Comparison of ENCODE assay signal across 37 cellular contexts in genomic region chr5:74188341-74188740, GRCh38.
"Had no signal": no experiment of that assay in that cellular context is flagged by ENCODE, and none has a peak within 500 bp of the region (broad histone marks: within the 10 kb centered on the region; RNA-seq: fewer than 3 reads in every experiment).

No MANE protein-coding gene starts in this region.

- H3K4me3 Mint-ChIP-seq: activated B cell treated with CpG ODN at 0.5 μM for 24 hours; activated CD4-positive, alpha-beta memory T cell treated with anti-CD3 and anti-CD28 coated beads for 36 hours; activated CD4-positive, alpha-beta T cell treated with anti-CD3 and anti-CD28 coated beads, Interleukin-2, amount 10 ng/mL, durations not matched to agents 24 days and 14 days; activated CD8-positive, alpha-beta T cell treated with anti-CD3 and anti-CD28 coated beads for 36 hours; activated naive CD4-positive, alpha-beta T cell treated with anti-CD3 and anti-CD28 coated beads for 36 hours; activated naive CD8-positive, alpha-beta T cell treated with anti-CD3 and anti-CD28 coated beads for 36 hours; activated T-cell treated with anti-CD3 and anti-CD28 coated beads, Interleukin-2, amount 50 U/mL, for 4 hours; activated T-cell treated with anti-CD3 and anti-CD28 coated beads, Interleukin-2, amount 50 U/mL, for 72 hours; activated T-helper 1 cell treated with anti-CD3 and anti-CD28 coated beads, Interleukin-12 subunit alpha, Interleukin-12 subunit beta, Interleukin-2, Interleukin-4 antibody, amounts not matched to agents 30 ng/mL and 10 ng/mL and 1 ng/mL, durations not matched to agents 14 hours and 24 hours and 36 hours; activated T-helper 17 cell treated with anti-CD3 and anti-CD28 coated beads, Interleukin-2, amount 50 U/mL, for 72 hours; brain; central memory CD8-positive, alpha-beta T cell; T-helper 1 cell treated with Interleukin-12 subunit alpha and Interleukin-12 subunit beta and Interleukin-4 antibody, amounts not matched to agents 30 μg/mL and 1 μg/mL, for 36 hours; T-helper 2 cell treated with Interferon-gamma antibody and Interleukin-4, amounts not matched to agents 5 μg/mL and 100 μg/mL, for 36 hours had no signal

- H3K27me3 ChIP-seq: adrenal gland, cardiac muscle cell had no signal

- FAIRE-seq: bronchial epithelial cell, TTC549 had no signal

- H3K9me3 ChIP-seq: adrenal gland had no signal

- ATAC-seq: activated CD8-positive, alpha-beta T cell treated with anti-CD3 and anti-CD28 coated beads for 36 hours; activated naive CD4-positive, alpha-beta T cell treated with anti-CD3 and anti-CD28 coated beads, Interleukin-2, amount 50 U/mL, for 72 hours; activated T-cell treated with anti-CD3 and anti-CD28 coated beads, Interleukin-2, amount 50 U/mL, for 4 hours; activated T-cell treated with anti-CD3 and anti-CD28 coated beads, Interleukin-2, amount 50 U/mL, for 72 hours; activated T-helper 17 cell treated with anti-CD3 and anti-CD28 coated beads, Interleukin-2, amount 50 U/mL, for 72 hours had no signal

- H3K36me3 Mint-ChIP-seq: activated CD4-positive, alpha-beta memory T cell treated with anti-CD3 and anti-CD28 coated beads for 36 hours; activated naive CD8-positive, alpha-beta T cell treated with anti-CD3 and anti-CD28 coated beads for 36 hours; brain had no signal

- DNase-seq: activated B cell treated with CpG ODN at 0.5 μM for 24 hours; activated CD4-positive, alpha-beta memory T cell treated with anti-CD3 and anti-CD28 coated beads for 36 hours; activated CD4-positive, alpha-beta T cell treated with anti-CD3 and anti-CD28 coated beads for 4 hours; activated CD4-positive, alpha-beta T cell treated with anti-CD3 and anti-CD28 coated beads, Interleukin-2, amount 10 ng/mL, durations not matched to agents 24 days and 14 days; activated CD4-positive, alpha-beta T cell treated with anti-CD3 and anti-CD28 coated beads, Interleukin-2, amount 50 U/mL, for 1 hour; activated CD4-positive, alpha-beta T cell treated with anti-CD3 and anti-CD28 coated beads, Interleukin-2, amount 50 U/mL, for 4 hours; activated CD4-positive, CD25-positive, alpha-beta regulatory T cell treated with anti-CD3 and anti-CD28 coated beads, Interleukin-2, amount 50 U/mL, for 72 hours; activated CD8-positive, alpha-beta memory T cell treated with anti-CD3 and anti-CD28 coated beads, Interleukin-2, amount 50 U/mL, for 4 hours; activated CD8-positive, alpha-beta T cell treated with anti-CD3 and anti-CD28 coated beads for 36 hours; activated effector memory CD4-positive, alpha-beta T cell treated with anti-CD3 and anti-CD28 coated beads, Interleukin-2, amount 50 U/mL, for 16 hours; activated gamma-delta T cell treated with Interleukin-2 at 50 U/mL for 16 hours; activated naive CD4-positive, alpha-beta T cell; activated naive CD4-positive, alpha-beta T cell treated with anti-CD3 and anti-CD28 coated beads for 36 hours; activated naive CD4-positive, alpha-beta T cell treated with anti-CD3 and anti-CD28 coated beads, Interleukin-2, amount 50 U/mL, for 16 hours; activated naive CD8-positive, alpha-beta T cell treated with anti-CD3 and anti-CD28 coated beads for 36 hours; activated T-cell treated with anti-CD3 and anti-CD28 coated beads for 4 hours; activated T-cell treated with anti-CD3 and anti-CD28 coated beads, Interleukin-2, amount 50 U/mL, for 1 hour; activated T-cell treated with anti-CD3 and anti-CD28 coated beads, Interleukin-2, amount 50 U/mL, for 4 hours; activated T-cell treated with anti-CD3 and anti-CD28 coated beads, Interleukin-2, amount 50 U/mL, for 72 hours; adrenal gland; amniotic stem cell; aorta; cerebellar nuclear complex; T-helper 1 cell; T-helper 2 cell; T-helper 9 cell had no signal

- H3K4me1 Mint-ChIP-seq: activated B cell treated with CpG ODN at 0.5 μM for 24 hours; activated CD4-positive, alpha-beta T cell treated with anti-CD3 and anti-CD28 coated beads, Interleukin-2, amount 10 ng/mL, durations not matched to agents 24 days and 14 days; activated naive CD8-positive, alpha-beta T cell treated with anti-CD3 and anti-CD28 coated beads for 36 hours; activated T-helper 17 cell treated with anti-CD3 and anti-CD28 coated beads, Interleukin-2, amount 50 U/mL, for 72 hours; central memory CD8-positive, alpha-beta T cell had no signal

- H3K27ac Mint-ChIP-seq: activated B cell treated with CpG ODN at 0.5 μM for 24 hours; activated CD4-positive, alpha-beta memory T cell treated with anti-CD3 and anti-CD28 coated beads for 36 hours; activated CD4-positive, alpha-beta T cell treated with anti-CD3 and anti-CD28 coated beads, Interleukin-2, amount 10 ng/mL, durations not matched to agents 24 days and 14 days; activated CD8-positive, alpha-beta T cell treated with anti-CD3 and anti-CD28 coated beads for 36 hours; activated naive CD4-positive, alpha-beta T cell treated with anti-CD3 and anti-CD28 coated beads for 36 hours; activated naive CD4-positive, alpha-beta T cell treated with anti-CD3 and anti-CD28 coated beads, Interleukin-2, amount 50 U/mL, for 72 hours; activated naive CD8-positive, alpha-beta T cell treated with anti-CD3 and anti-CD28 coated beads for 36 hours; activated T-cell treated with anti-CD3 and anti-CD28 coated beads, Interleukin-2, amount 50 U/mL, for 72 hours; activated T-helper 1 cell treated with anti-CD3 and anti-CD28 coated beads, Interleukin-12 subunit alpha, Interleukin-12 subunit beta, Interleukin-2, Interleukin-4 antibody, amounts not matched to agents 30 ng/mL and 10 ng/mL and 1 ng/mL, durations not matched to agents 14 hours and 24 hours and 36 hours; activated T-helper 17 cell treated with anti-CD3 and anti-CD28 coated beads, Interleukin-2, amount 50 U/mL, for 72 hours; T-helper 1 cell treated with Interleukin-12 subunit alpha and Interleukin-12 subunit beta and Interleukin-4 antibody, amounts not matched to agents 30 μg/mL and 1 μg/mL, for 36 hours; T-helper 2 cell treated with Interferon-gamma antibody and Interleukin-4, amounts not matched to agents 5 μg/mL and 100 μg/mL, for 36 hours had no signal

- H3K27me3 Mint-ChIP-seq: brain had no signal

- H3K36me3 ChIP-seq: adrenal gland, cardiac muscle cell had no signal

- H3K9me3 Mint-ChIP-seq: activated CD4-positive, alpha-beta memory T cell treated with anti-CD3 and anti-CD28 coated beads for 36 hours; activated CD4-positive, alpha-beta T cell treated with anti-CD3 and anti-CD28 coated beads, Interleukin-2, amount 10 ng/mL, durations not matched to agents 24 days and 14 days; activated CD8-positive, alpha-beta T cell treated with anti-CD3 and anti-CD28 coated beads for 36 hours; activated T-helper 1 cell treated with anti-CD3 and anti-CD28 coated beads, Interleukin-12 subunit alpha, Interleukin-12 subunit beta, Interleukin-2, Interleukin-4 antibody, amounts not matched to agents 30 ng/mL and 10 ng/mL and 1 ng/mL, durations not matched to agents 14 hours and 24 hours and 36 hours; central memory CD8-positive, alpha-beta T cell; T-helper 1 cell treated with Interleukin-12 subunit alpha and Interleukin-12 subunit beta and Interleukin-4 antibody, amounts not matched to agents 30 μg/mL and 1 μg/mL, for 36 hours; T-helper 2 cell treated with Interferon-gamma antibody and Interleukin-4, amounts not matched to agents 5 μg/mL and 100 μg/mL, for 36 hours had no signal

- H3K27ac ChIP-seq: adrenal gland, cardiac muscle cell, VCaP had no signal

- H3K4me3 ChIP-seq: adrenal gland, cardiac muscle cell had no signal
